Comparison of ENCODE assay signal across 1 cellular context in genomic region chr20:23606652-23607049, GRCh38.
TF ChIP-seq lines count a peak whose summit lies in the region.

No MANE protein-coding gene starts in this region.

TF ChIP-seq in HepG2, 621 proteins besides CTCF, POLR2A, EP300 and RAD21 (continued from another document and continues in another):
- TF ChIP-seq SIN3A (IDR thresholded peaks at IDR 0.05; ENCODE audit: borderline replicate concordance, low read depth, low read length) (no peak), POGZ (CRISPR knock-in tag; IDR thresholded peaks at IDR 0.05) (no peak), RAD51 (IDR thresholded peaks at IDR 0.05; ENCODE audit: borderline replicate concordance) (no peak), ZNF792 (CRISPR knock-in tag; IDR thresholded peaks at IDR 0.05) (no peak), ZNF674 (CRISPR knock-in tag; IDR thresholded peaks at IDR 0.05; ENCODE audit: low read depth) (no peak), MTERF4 (CRISPR knock-in tag; IDR thresholded peaks at IDR 0.05) (no peak), SSRP1 (CRISPR knock-in tag; IDR thresholded peaks at IDR 0.05) (peak; percentile 71; the same call in 1 of the 2 replicates), ARID2 (CRISPR knock-in tag; IDR thresholded peaks at IDR 0.05; ENCODE audit: borderline replicate concordance) (no peak), ZNF816 (CRISPR knock-in tag; IDR thresholded peaks at IDR 0.05; ENCODE audit: borderline replicate concordance) (0 out of 2 replicates have a peak, but pooled peaks have one; percentile 18), SP140L (CRISPR knock-in tag; IDR thresholded peaks at IDR 0.05; ENCODE audit: borderline replicate concordance) (no peak; the same call in 1 of the 2 replicates), MXD3 (CRISPR knock-in tag; IDR thresholded peaks at IDR 0.05) (no peak), ZNF124 (CRISPR knock-in tag; IDR thresholded peaks at IDR 0.05) (no peak), PRMT3 (CRISPR knock-in tag; IDR thresholded peaks at IDR 0.05; ENCODE audit: borderline replicate concordance, low read depth) (no peak), DPF2 (CRISPR knock-in tag; IDR thresholded peaks at IDR 0.05; ENCODE audit: borderline replicate concordance, low read depth) (no peak), ZNF737 (CRISPR knock-in tag; IDR thresholded peaks at IDR 0.05; ENCODE audit: borderline replicate concordance) (no peak), ZNF30 (CRISPR knock-in tag; IDR thresholded peaks at IDR 0.05) (no peak), TFAP4 (IDR thresholded peaks at IDR 0.05; ENCODE audit: borderline replicate concordance, low read depth) (no peak; the same call in 1 of the 2 replicates), REST (IDR thresholded peaks at IDR 0.05; ENCODE audit: borderline replicate concordance in 1 of 2, low read depth in 1 of 2, low read length in 2 of 2) (no peak), ZNF350 (CRISPR knock-in tag; IDR thresholded peaks at IDR 0.05; ENCODE audit: borderline replicate concordance, low read depth) (peak; percentile 53; the same call in 1 of the 2 replicates), PLRG1 (conservative IDR thresholded peaks at IDR 0.05) (no peak), AGO1 (IDR thresholded peaks at IDR 0.05; ENCODE audit: low read depth, low read length, poor library complexity, severe bottlenecking) (no peak), DDIT3 (CRISPR knock-in tag; IDR thresholded peaks at IDR 0.05) (no peak), ZNF530 (CRISPR knock-in tag; IDR thresholded peaks at IDR 0.05; ENCODE audit: low read depth) (no peak), ZNF235 (CRISPR knock-in tag; IDR thresholded peaks at IDR 0.05; ENCODE audit: borderline replicate concordance) (no peak), CBX2 (IDR thresholded peaks at IDR 0.05; ENCODE audit: low read depth, low read length) (no peak), CBX2 (CRISPR knock-in tag; IDR thresholded peaks at IDR 0.05; ENCODE audit: low read depth) (no peak), MXI1 (IDR thresholded peaks at IDR 0.05; ENCODE audit: borderline replicate concordance, low read depth, low read length) (no peak), EEA1 (CRISPR knock-in tag; IDR thresholded peaks at IDR 0.05; ENCODE audit: borderline replicate concordance) (no peak), TFDP2 (CRISPR knock-in tag; IDR thresholded peaks at IDR 0.05) (no peak), ZBTB37 (CRISPR knock-in tag; IDR thresholded peaks at IDR 0.05) (no peak), ZBTB46 (CRISPR knock-in tag; IDR thresholded peaks at IDR 0.05; ENCODE audit: borderline replicate concordance) (no peak), HBP1 (CRISPR knock-in tag; IDR thresholded peaks at IDR 0.05; ENCODE audit: low read depth) (0 out of 2 replicates have a peak, but pooled peaks have one; percentile 59), ZBTB14 (CRISPR knock-in tag; IDR thresholded peaks at IDR 0.05) (no peak), PPARG (CRISPR knock-in tag; conservative IDR thresholded peaks at IDR 0.05) (no peak), MAZ (IDR thresholded peaks at IDR 0.05; ENCODE audit: borderline replicate concordance, low read depth, low read length) (no peak), MAZ (CRISPR knock-in tag; IDR thresholded peaks at IDR 0.05; ENCODE audit: low read depth) (0 out of 2 replicates have a peak, but pooled peaks have one; percentile 53), ZNF577 (CRISPR knock-in tag; IDR thresholded peaks at IDR 0.05; ENCODE audit: borderline replicate concordance, low read depth) (no peak), ZEB1 (IDR thresholded peaks at IDR 0.05; ENCODE audit: insufficient replicate concordance, low read depth) (no peak), BRD4 (CRISPR knock-in tag; IDR thresholded peaks at IDR 0.05) (no peak), KAT2B (IDR thresholded peaks at IDR 0.05; ENCODE audit: borderline replicate concordance, low read depth, low read length) (no peak), ZNF274 (CRISPR knock-in tag; IDR thresholded peaks at IDR 0.05) (0 out of 2 replicates have a peak, but pooled peaks have one; percentile 42), NFRKB (IDR thresholded peaks at IDR 0.05) (no peak), AGO2 (optimal IDR thresholded peaks at IDR 0.05; ENCODE audit: low read depth, low read length) (no peak), THAP11 (CRISPR knock-in tag; IDR thresholded peaks at IDR 0.05) (peak; percentile 62; the same call in 1 of the 2 replicates), EHMT2 (IDR thresholded peaks at IDR 0.05; ENCODE audit: borderline replicate concordance, low read depth, low read length) (no peak), ZNF34 (CRISPR knock-in tag; IDR thresholded peaks at IDR 0.05; ENCODE audit: borderline replicate concordance) (0 out of 2 replicates have a peak, but pooled peaks have one; percentile 63), CSRNP2 (CRISPR knock-in tag; conservative IDR thresholded peaks at IDR 0.05; ENCODE audit: low read depth) (no peak), PBX3 (CRISPR knock-in tag; IDR thresholded peaks at IDR 0.05; ENCODE audit: borderline replicate concordance) (no peak), RFXANK (CRISPR knock-in tag; IDR thresholded peaks at IDR 0.05) (no peak), STAG1 (CRISPR knock-in tag; IDR thresholded peaks at IDR 0.05) (peak; percentile 98), DMAP1 (CRISPR knock-in tag; IDR thresholded peaks at IDR 0.05) (no peak), CBFB (CRISPR knock-in tag; IDR thresholded peaks at IDR 0.05) (peak; percentile 28; the same call in 1 of the 2 replicates), ZC3H13 (CRISPR knock-in tag; IDR thresholded peaks at IDR 0.05) (no peak), RNF2 (conservative IDR thresholded peaks at IDR 0.05; ENCODE audit: low read depth) (no peak)
